In genomic region chr15:52735231-52736089, GRCh38 we compare ENCODE assay signal across 8 cellular contexts. TPM values are rescaled to one million over a fixed set of nuclear protein-coding genes. Genes with fewer than 3 reads are reported as not detected.
DNase-seq lines count a peak whose midpoint lies in the region; ATAC-seq lines count a peak whose summit lies in the region.

No MANE protein-coding gene starts in this region.

- DNase-seq in Right ventricle myocardium inferior (ENCODE audit: missing footprints) (no peak), cardiac septum (ENCODE audit: low spot score) (no peak), NCI-H446 (lab: John Stamatoyannopoulos, UW) (peak; percentile 22 to 72), kidney glomerular epithelial cell (lab: John Stamatoyannopoulos, UW) (peak; percentile 72)
- peak; percentile 61 for DNase-seq in activated CD4-positive, CD25-positive, alpha-beta regulatory T cell treated with anti-CD3 and anti-CD28 coated beads, Interleukin-2, amount 50 U/mL, for 72 hours
- peak; percentile 74 for DNase-seq in central memory CD4-positive, alpha-beta T cell
- peak; percentile 34 to 50 for DNase-seq in stimulated activated CD4-positive, alpha-beta T cell treated with anti-CD3 and anti-CD28 coated beads, Interleukin-4, amount 100 ng/mL, for 4 hours

- peak; percentile 78 for ATAC-seq in Right ventricle myocardium inferior
- peak; percentile 75 for ATAC-seq in HG03342 (IDR thresholded peaks at IDR 0.05; ENCODE audit: unreplicated experiment)

- intact Hi-C loops in Right ventricle myocardium inferior (cut with DNase I) = loop anchor here (2.0 to 10.0 kb wide), 3 partner anchors 101 to 479 kb away; partner anchors contain the start of gene MYO5A
- intact Hi-C loops in cardiac septum (cut with DNase I) = loop anchor here (1.0 to 10.0 kb wide), 3 partner anchors 151 to 479 kb away; no protein-coding TSS in a partner anchor

RNA-seq across cellular contexts. Expression of gene ONECUT1, which starts 54.7 kb away (rescaled TPM):
- total RNA-seq in Right ventricle myocardium inferior = not detected
- total RNA-seq in cardiac septum = not detected

RNA-seq across cellular contexts. Expression of gene ATOSA, which starts 56.3 kb away (rescaled TPM):
- total RNA-seq in Right ventricle myocardium inferior (21.7 TPM), cardiac septum (31.5 TPM)

Comparison
In these comparisons a context has a peak if more than half of its experiments do, and no peak if none do; other contexts are left out.
1. DNase-seq: peak in NCI-H446 (2 of 2), activated CD4-positive, CD25-positive, alpha-beta regulatory T cell treated with anti-CD3 and anti-CD28 coated beads, Interleukin-2, amount 50 U/mL, for 72 hours (single experiment), central memory CD4-positive, alpha-beta T cell (single experiment), kidney glomerular epithelial cell (single experiment) and stimulated activated CD4-positive, alpha-beta T cell treated with anti-CD3 and anti-CD28 coated beads, Interleukin-4, amount 100 ng/mL, for 4 hours (2 of 2); none in Right ventricle myocardium inferior (single experiment) and cardiac septum (single experiment).